ENCODE assay signal across 8 cellular contexts in the genomic region with DNA sequence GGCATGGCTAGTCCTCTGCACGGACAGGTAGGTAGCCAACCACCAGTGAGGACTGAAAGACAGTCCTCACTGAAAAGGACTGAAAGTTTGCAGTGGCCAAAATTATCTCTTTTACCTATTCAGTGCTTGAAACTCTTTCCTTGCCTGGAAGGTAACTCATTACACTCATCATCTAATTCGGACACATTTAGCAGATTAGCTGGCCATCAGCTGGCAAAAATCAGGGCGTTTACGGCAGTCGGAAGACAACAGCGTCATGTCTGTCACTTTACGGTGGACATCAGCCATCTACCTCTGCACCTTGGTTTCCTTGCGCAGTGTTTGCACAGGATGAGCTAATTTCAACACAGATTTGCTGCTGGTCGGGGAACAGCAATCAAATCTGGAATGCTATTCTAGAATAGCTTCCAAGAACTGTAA. TPM values are rescaled to one million over a fixed set of nuclear protein-coding genes. Genes with fewer than 3 reads are reported as not detected.
A peak's percentile ranks its signal among the peaks of the same experiment; 100 is the strongest.
DNase-seq lines count a peak whose midpoint lies in the region; ATAC-seq lines count a peak whose summit lies in the region.

No MANE protein-coding gene starts in this region.

- ATAC-seq in GM21526 (IDR thresholded peaks at IDR 0.05; ENCODE audit: low FRiP score, unreplicated experiment) (peak; percentile 23), left lobe of liver (peak; percentile 73)
- peak; percentile 12 for ATAC-seq in stimulated activated naive CD8-positive, alpha-beta T cell treated with anti-CD3 and anti-CD28 coated beads, Interleukin-15, Interleukin-2, amounts not matched to agents 100 U/mL and 50 U/mL, for 24 hours

- DNase-seq in NCI-H1105 treated with DMSO at 0.1 percent for 48 hours (lab: John Stamatoyannopoulos, UW) (peak; percentile 44), NCI-H1105 (lab: John Stamatoyannopoulos, UW) (no peak), HUDEP-2 (lab: John Stamatoyannopoulos, UW; ENCODE audit: unreplicated experiment in 76 of 76) (peak in 39 of 76 experiments; percentile 1 to 57 (median 32)), SK-N-DZ (ENCODE audit: low spot score) (peak; percentile 56), left lobe of liver (ENCODE audit: low spot score) (peak; percentile 77)
- peak; percentile 5 for DNase-seq in central memory CD4-positive, alpha-beta T cell
- no peak for DNase-seq in stimulated activated naive CD8-positive, alpha-beta T cell treated with anti-CD3 and anti-CD28 coated beads, Interleukin-15, Interleukin-2, amounts not matched to agents 100 U/mL and 50 U/mL, for 24 hours

RNA-seq across cellular contexts. Expression of a gene that starts 0.7 kb away (rescaled TPM):
- polyA plus RNA-seq in SK-N-DZ (2014; cell fraction: cytosol; rRNA removed), result 55.0 and 85.8 TPM in 2 replicates
- polyA plus RNA-seq in SK-N-DZ (2014; cell fraction: nucleus; rRNA removed), result 30.7 and 34.8 TPM in 2 replicates
- 89.9 TPM for total RNA-seq in left lobe of liver

RNA-seq across cellular contexts. Expression of a gene that starts 20.2 kb away (rescaled TPM):
- polyA plus RNA-seq in SK-N-DZ (2014; cell fraction: cytosol; rRNA removed), result 1.8 and 2.1 TPM in 2 replicates
- polyA plus RNA-seq in SK-N-DZ (2014; cell fraction: nucleus; rRNA removed), result 7.7 and 9.1 TPM in 2 replicates
- 0.50 TPM for total RNA-seq in left lobe of liver

RNA-seq across cellular contexts. Expression of a gene that starts 54.5 kb away (rescaled TPM):
- 0.39 and 0.61 TPM in 2 replicates for polyA plus RNA-seq in SK-N-DZ (2014; cell fraction: cytosol; rRNA removed)
- polyA plus RNA-seq in SK-N-DZ (2014; cell fraction: nucleus; rRNA removed), result 3.2 and 4.1 TPM in 2 replicates
- total RNA-seq in left lobe of liver, result 2.8 TPM

Comparison
In these comparisons a context has a peak if more than half of its experiments do, and no peak if none do; other contexts are left out.
1. DNase-seq: peak in NCI-H1105 treated with DMSO at 0.1 percent for 48 hours (single experiment), HUDEP-2 (39 of 76), SK-N-DZ (single experiment), central memory CD4-positive, alpha-beta T cell (single experiment) and left lobe of liver (single experiment); none in NCI-H1105 (single experiment) and stimulated activated naive CD8-positive, alpha-beta T cell treated with anti-CD3 and anti-CD28 coated beads, Interleukin-15, Interleukin-2, amounts not matched to agents 100 U/mL and 50 U/mL, for 24 hours (single experiment).
2. ATAC-seq: peak in every context shown above with its lines; median percentile 73 in left lobe of liver; 23 in GM21526; 12 in stimulated activated naive CD8-positive, alpha-beta T cell treated with anti-CD3 and anti-CD28 coated beads, Interleukin-15, Interleukin-2, amounts not matched to agents 100 U/mL and 50 U/mL, for 24 hours.